In the genomic region with DNA sequence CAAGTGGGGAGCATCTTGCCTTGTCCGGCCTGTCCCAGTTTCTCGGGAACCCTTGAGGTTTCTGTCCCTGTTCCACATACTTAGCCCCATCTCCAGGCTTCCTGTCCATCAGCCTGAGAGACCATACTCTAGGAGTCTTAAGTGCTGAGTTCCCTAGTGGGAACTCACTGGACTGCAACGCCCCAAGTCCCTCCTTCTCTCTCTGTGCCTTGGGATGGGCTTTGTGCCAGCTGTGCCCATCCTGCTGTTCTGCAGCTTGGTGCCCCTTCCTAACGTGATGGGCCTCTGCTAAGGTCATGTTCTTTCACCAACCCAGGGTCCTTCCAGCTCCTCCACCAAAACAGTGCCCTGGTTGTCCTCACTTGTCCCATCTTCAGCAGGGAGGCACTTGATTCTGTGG, we compare ENCODE assay signal across 35 cellular contexts.
"Had no signal": no experiment of that assay in that cellular context is flagged by ENCODE, and none has a peak within 500 bp of the region (broad histone marks: within the 10 kb centered on the region; RNA-seq: fewer than 3 reads in every experiment).

No MANE protein-coding gene starts in this region.

- H3K4me3 ChIP-seq: Peyer's patch, SJSA1 had no signal

- H3K27me3 ChIP-seq: brain microvascular endothelial cell, Peyer's patch, SJSA1 had no signal

- H3K27ac Mint-ChIP-seq: activated B cell treated with CpG ODN at 0.5 μM for 24 hours; activated CD4-positive, alpha-beta memory T cell treated with anti-CD3 and anti-CD28 coated beads for 36 hours; activated CD8-positive, alpha-beta memory T cell treated with anti-CD3 and anti-CD28 coated beads, Interleukin-2, amount 10 ng/mL, durations not matched to agents 7 days and 5 days; activated naive CD4-positive, alpha-beta T cell treated with anti-CD3 and anti-CD28 coated beads, Interleukin-2, amount 10 ng/mL, durations not matched to agents 7 days and 5 days; activated naive CD8-positive, alpha-beta T cell; activated naive CD8-positive, alpha-beta T cell treated with anti-CD3 and anti-CD28 coated beads, Interleukin-2, amount 50 U/mL, for 24 hours; T-cell had no signal

- H3K36me3 ChIP-seq: brain microvascular endothelial cell, Peyer's patch, SJSA1 had no signal

- H3K9me3 ChIP-seq: Peyer's patch, SJSA1 had no signal

- H3K4me1 ChIP-seq: Peyer's patch had no signal

- H3K4me3 Mint-ChIP-seq: activated B cell treated with CpG ODN at 0.5 μM for 24 hours; activated CD4-positive, alpha-beta memory T cell treated with anti-CD3 and anti-CD28 coated beads for 36 hours; activated CD8-positive, alpha-beta memory T cell treated with anti-CD3 and anti-CD28 coated beads, Interleukin-2, amount 10 ng/mL, durations not matched to agents 7 days and 5 days; activated naive CD4-positive, alpha-beta T cell treated with anti-CD3 and anti-CD28 coated beads, Interleukin-2, amount 10 ng/mL, durations not matched to agents 7 days and 5 days; activated naive CD8-positive, alpha-beta T cell; activated naive CD8-positive, alpha-beta T cell treated with anti-CD3 and anti-CD28 coated beads, Interleukin-2, amount 50 U/mL, for 24 hours; T-cell had no signal

- H3K27ac ChIP-seq: brain microvascular endothelial cell, Peyer's patch, SJSA1, VCaP had no signal

- ATAC-seq: activated CD8-positive, alpha-beta memory T cell treated with anti-CD3 and anti-CD28 coated beads, Interleukin-2, amount 10 ng/mL, durations not matched to agents 7 days and 5 days; activated naive CD8-positive, alpha-beta T cell treated with anti-CD3 and anti-CD28 coated beads, Interleukin-2, amount 50 U/mL, for 24 hours; PC-3; SK-N-SH treated with all-trans-retinoic acid at 6 μM for 48 hours; T-cell had no signal

- H3K4me1 Mint-ChIP-seq: activated CD8-positive, alpha-beta memory T cell treated with anti-CD3 and anti-CD28 coated beads, Interleukin-2, amount 10 ng/mL, durations not matched to agents 7 days and 5 days; activated naive CD8-positive, alpha-beta T cell treated with anti-CD3 and anti-CD28 coated beads, Interleukin-2, amount 50 U/mL, for 24 hours had no signal

- DNase-seq: activated B cell treated with CpG ODN at 0.5 μM for 24 hours; activated CD4-positive, alpha-beta memory T cell treated with anti-CD3 and anti-CD28 coated beads for 36 hours; activated CD4-positive, alpha-beta T cell treated with anti-CD3 and anti-CD28 coated beads for 4 hours; activated CD4-positive, alpha-beta T cell treated with anti-CD3 and anti-CD28 coated beads, Interleukin-2, amount 50 U/mL, for 1 hour; activated CD4-positive, CD25-positive, alpha-beta regulatory T cell treated with anti-CD3 and anti-CD28 coated beads, Interleukin-2, amount 50 U/mL, for 72 hours; activated CD8-positive, alpha-beta memory T cell treated with anti-CD3 and anti-CD28 coated beads for 24 hours; activated CD8-positive, alpha-beta memory T cell treated with anti-CD3 and anti-CD28 coated beads, Interleukin-2, amount 10 ng/mL, durations not matched to agents 7 days and 5 days; activated CD8-positive, alpha-beta memory T cell treated with anti-CD3 and anti-CD28 coated beads, Interleukin-2, amount 50 U/mL, for 48 hours; activated effector memory CD4-positive, alpha-beta T cell treated with Interleukin-2 at 50 U/mL for 16 hours; activated naive CD4-positive, alpha-beta T cell treated with anti-CD3 and anti-CD28 coated beads, Interleukin-2, amount 10 ng/mL, durations not matched to agents 7 days and 5 days; activated naive CD8-positive, alpha-beta T cell treated with anti-CD3 and anti-CD28 coated beads, Interleukin-2, amount 50 U/mL, for 24 hours; activated T-cell treated with anti-CD3 and anti-CD28 coated beads, Interleukin-2, amount 50 U/mL, for 48 hours; anterior cingulate cortex; brain microvascular endothelial cell; central memory CD4-positive, alpha-beta T cell; Karpas-422; NCI-H1105; NCI-H1436; NCI-H1694; NCI-H2029; NCI-H510A; NCI-H526; NCI-H748 treated with DMSO at 0.1 percent for 48 hours; NK-92 treated with Interleukin-12 subunit alpha and Interleukin-12 subunit beta, amount 100 ng/mL, for 24 hours; PC-3; Peyer's patch; RPMI8226; SHP77 treated with DMSO at 0.1 percent for 48 hours; T-cell; T-helper 2 cell; T-helper 9 cell had no signal

- H3K9me3 Mint-ChIP-seq: activated B cell treated with CpG ODN at 0.5 μM for 24 hours; activated CD4-positive, alpha-beta memory T cell treated with anti-CD3 and anti-CD28 coated beads for 36 hours; activated naive CD8-positive, alpha-beta T cell treated with anti-CD3 and anti-CD28 coated beads, Interleukin-2, amount 50 U/mL, for 24 hours; T-cell had no signal

- H3K36me3 Mint-ChIP-seq: activated CD4-positive, alpha-beta memory T cell treated with anti-CD3 and anti-CD28 coated beads for 36 hours; activated CD8-positive, alpha-beta memory T cell treated with anti-CD3 and anti-CD28 coated beads, Interleukin-2, amount 10 ng/mL, durations not matched to agents 7 days and 5 days; activated naive CD4-positive, alpha-beta T cell treated with anti-CD3 and anti-CD28 coated beads, Interleukin-2, amount 10 ng/mL, durations not matched to agents 7 days and 5 days; activated naive CD8-positive, alpha-beta T cell; T-cell had no signal

- H3K27me3 Mint-ChIP-seq: activated B cell treated with CpG ODN at 0.5 μM for 24 hours; activated CD4-positive, alpha-beta memory T cell treated with anti-CD3 and anti-CD28 coated beads for 36 hours; activated naive CD8-positive, alpha-beta T cell; activated naive CD8-positive, alpha-beta T cell treated with anti-CD3 and anti-CD28 coated beads, Interleukin-2, amount 50 U/mL, for 24 hours; T-cell had no signal
